ENCODE assay signal across 9 cellular contexts in genomic region chr11:117843666-117844484, GRCh38. TPM values are rescaled to one million over a fixed set of nuclear protein-coding genes. Genes with fewer than 3 reads are reported as not detected.
A peak's percentile ranks its signal among the peaks of the same experiment; 100 is the strongest.
DNase-seq lines count a peak whose midpoint lies in the region; ATAC-seq and TF ChIP-seq lines count a peak whose summit lies in the region.
"Had no signal": no experiment of that assay in that cellular context is flagged by ENCODE, and none has a peak within 500 bp of the region (broad histone marks: within the 10 kb centered on the region; RNA-seq: fewer than 3 reads in every experiment).

No MANE protein-coding gene starts in this region.

- H3K9me3 Mint-ChIP-seq in Caco-2 (ENCODE audit: unreplicated experiment), result no peaks in the 10 kb centered on the region

- H3K4me3 ChIP-seq in Caco-2 (ENCODE audit: low read depth, low read length) (no peak overlapping the region), fibroblast of villous mesenchyme (ENCODE audit: low read depth, low read length) (no peak overlapping the region), testis (no peak overlapping the region)

- WGBS in testis, 2 donors, result 20 to 30% methylated on average over 7 to 9 of the region's 9 CpGs

- no TSS peak for BruUV-seq in Caco-2 (replicated peaks; lab: Mats Ljungman, UMichigan)

- CTCF ChIA-PET in Caco-2 (lab: Charles Lee), result interaction anchor here (0.6 to 7.8 kb wide), 10 partner anchors 21 to 210 kb away, joined by 3 to 165 read pairs (median 3); partner anchors contain the start of gene TMPRSS13

- H3K27ac Mint-ChIP-seq in Caco-2 (ENCODE audit: unreplicated experiment), result no peak overlapping the region

- intact Hi-C loops in Caco-2 (cut with micrococcal nuclease; ENCODE audit: unreplicated experiment) (loop anchor here (1.0 kb wide), 4 partner anchors 25 to 209 kb away; no protein-coding TSS in a partner anchor), testis (cut with DNase I; ENCODE audit: low total_unique reads) (loop anchor here (5.0 kb wide), 1 partner anchor 103 kb away; no protein-coding TSS in a partner anchor)

- H3K36me3 ChIP-seq in Caco-2 (ENCODE audit: control insufficient read depth, insufficient read depth, low read length) (no peaks in the 10 kb centered on the region), testis (ENCODE audit: low read depth, missing control alignments) (no peaks in the 10 kb centered on the region)

- H3K36me3 Mint-ChIP-seq in Caco-2 (ENCODE audit: insufficient read depth, unreplicated experiment), result no peaks in the 10 kb centered on the region

- no peak for ATAC-seq in GM21529 (IDR thresholded peaks at IDR 0.05; ENCODE audit: unreplicated experiment)

- no peaks in the 10 kb centered on the region for H3K4me1 Mint-ChIP-seq in Caco-2 (ENCODE audit: low read depth, unreplicated experiment)

- no peak for TF ChIP-seq POLR2A in testis (IDR thresholded peaks at IDR 0.05)

- H3K27ac ChIP-seq in testis, result no peak overlapping the region

- H3K4me1 ChIP-seq in Caco-2, result no peaks in the 10 kb centered on the region
- peaks cover 10% of the 10 kb centered on the region for H3K4me1 ChIP-seq in testis

- H3K27me3 ChIP-seq in Caco-2 (replicated peaks; ENCODE audit: control insufficient read depth, insufficient read depth, low read length) (no peaks in the 10 kb centered on the region), testis (no peaks in the 10 kb centered on the region)

- DNase-seq in Caco-2 (peak; percentile 81 to 89), HS-5 (ENCODE audit: low read depth) (peak; percentile 16), RPMI8226 (peak; percentile 76), fibroblast of villous mesenchyme (ENCODE audit: low read depth) (peak; percentile 70), occipital lobe (lab: John Stamatoyannopoulos, UW) (peak; percentile 67), testis (peak; percentile 93)
- peak; percentile 72 for DNase-seq in activated effector memory CD4-positive, alpha-beta T cell treated with Interleukin-2 at 50 U/mL for 16 hours

- H3K9me3 ChIP-seq in Caco-2 (no peaks in the 10 kb centered on the region), testis (no peaks in the 10 kb centered on the region)

- POLR2A ChIA-PET in Caco-2 (lab: Charles Lee), result no interaction called here

- no peak overlapping the region for H3K4me3 Mint-ChIP-seq in Caco-2 (ENCODE audit: unreplicated experiment)

- peaks cover 2% of the 10 kb centered on the region for H3K27me3 Mint-ChIP-seq in Caco-2 (ENCODE audit: insufficient read depth, unreplicated experiment)

- TF ChIP-seq CTCF in Caco-2 (IDR thresholded peaks at IDR 0.05; ENCODE audit: insufficient read depth in 1 of 2, low read depth in 1 of 2, low read length in 1 of 2, severe bottlenecking in 1 of 2, unreplicated experiment in 1 of 2), result peak; percentile 99 to 100
- TF ChIP-seq CTCF in fibroblast of villous mesenchyme (IDR thresholded peaks at IDR 0.05; ENCODE audit: insufficient read depth, low read depth, low read length), result peak; percentile 99
- TF ChIP-seq CTCF in testis (IDR thresholded peaks at IDR 0.05), result peak; percentile 96 to 100 (median 98)

RNA-seq across cellular contexts. Expression of gene FXYD2, which starts 19.3 kb away (rescaled TPM):
- total RNA-seq in Caco-2 (2022) (0.48 TPM in 1 of 2 replicates, not detected in the other), fibroblast of villous mesenchyme (not detected in 2 replicates), occipital lobe (0.62 TPM), testis (1 to 10 TPM; 5.3 to 7.6 TPM)
- 8.3 TPM for polyA plus RNA-seq in testis (ENCODE audit: insufficient read depth, low read depth, low replicate concordance)

RNA-seq across cellular contexts. Expression of gene FXYD6, which starts 32.6 kb away (rescaled TPM):
- total RNA-seq in Caco-2 (2022) (0.86 and 1.0 TPM in 2 replicates), fibroblast of villous mesenchyme (not detected in 2 replicates), occipital lobe (107 TPM), testis (100 to 1,000 TPM; 191 to 439 TPM)
- 186 TPM for polyA plus RNA-seq in testis (ENCODE audit: insufficient read depth, low read depth, low replicate concordance)
- total RNA-seq: T-helper 2 cell treated with Interferon-gamma antibody and Interleukin-4, amounts not matched to agents 100 ng/mL and 5 ng/mL, for 36 hours had no signal

RNA-seq across cellular contexts. Expression of gene DSCAML1, which starts 46.9 kb away (rescaled TPM):
- total RNA-seq in Caco-2 (2022), result not detected in 2 replicates
- total RNA-seq in fibroblast of villous mesenchyme, result not detected in 2 replicates
- 7.6 TPM for total RNA-seq in occipital lobe
- total RNA-seq in testis, result 1 to 10 TPM; 3.0 to 6.1 TPM
- polyA plus RNA-seq in testis (ENCODE audit: insufficient read depth, low read depth, low replicate concordance), result 1.6 TPM

Comparison
In these comparisons a context has a peak if more than half of its experiments do, and no peak if none do; other contexts are left out.
1. DNase-seq: peak in every context shown above with its lines; median percentile 93 in testis; 85 in Caco-2; 76 in RPMI8226; 72 in activated effector memory CD4-positive, alpha-beta T cell treated with Interleukin-2 at 50 U/mL for 16 hours; 70 in fibroblast of villous mesenchyme; 67 in occipital lobe; 16 in HS-5.
2. RNA of gene FXYD6, which starts 32.6 kb away (total RNA-seq): 191 to 439 TPM in testis and 107 TPM in occipital lobe (single experiment); 0.86 to 1.0 TPM in Caco-2 and not detected in fibroblast of villous mesenchyme; every median in the first group is over 10 times any median in the second.
3. Peak in every context shown above with its lines, with median percentiles within 50 percentile points of each other: CTCF ChIP-seq.